18 cellular contexts compared by ENCODE assay signal in genomic region chr6:41519748-41520699, GRCh38. TPM values are rescaled to one million over a fixed set of nuclear protein-coding genes. Genes with fewer than 3 reads are reported as not detected.
DNase-seq lines count a peak whose midpoint lies in the region; ATAC-seq, FAIRE-seq and TF ChIP-seq lines count a peak whose summit lies in the region.
"Had no signal": no experiment of that assay in that cellular context is flagged by ENCODE, and none has a peak within 500 bp of the region (broad histone marks: within the 10 kb centered on the region; RNA-seq: fewer than 3 reads in every experiment).

No MANE protein-coding gene starts in this region.

- no peak overlapping the region for H3K27ac ChIP-seq in MM.1S (ENCODE audit: low read length)
- H3K27ac ChIP-seq: 22Rv1, KMS-11, testis had no signal

- H3K4me1 ChIP-seq in MM.1S (ENCODE audit: low read length) = no peaks in the 10 kb centered on the region
- H3K4me1 ChIP-seq: testis had no signal

- H3K27ac Mint-ChIP-seq in mesothelial cell of epicardium (peak overlapping the region; percentile 97), type B pancreatic cell (peak overlapping the region; percentile 82)
- H3K27ac Mint-ChIP-seq: activated CD8-positive, alpha-beta T cell treated with anti-CD3 and anti-CD28 coated beads for 36 hours had no signal

- H3K9me2 ChIP-seq in MM.1S (replicated peaks; ENCODE audit: insufficient read depth, low read length) = no peaks in the 10 kb centered on the region

- no peak overlapping the region for H3K9ac ChIP-seq in MM.1S (ENCODE audit: low read length)
- H3K9ac ChIP-seq: KMS-11 had no signal

- H3K36me3 Mint-ChIP-seq in mesothelial cell of epicardium (no peaks in the 10 kb centered on the region), type B pancreatic cell (no peaks in the 10 kb centered on the region)

- no peaks in the 10 kb centered on the region for H3K79me2 ChIP-seq in MM.1S (ENCODE audit: low read length)

- H3F3A ChIP-seq in MM.1S (ENCODE audit: insufficient read depth, low read length) = no peaks in the 10 kb centered on the region

- H3K36me3 ChIP-seq in bronchial epithelial cell (ENCODE audit: control insufficient read depth, insufficient read depth, low read length) = no peaks in the 10 kb centered on the region
- no peaks in the 10 kb centered on the region for H3K36me3 ChIP-seq in MM.1S (replicated peaks; ENCODE audit: insufficient read depth, low read length)

- H3K4me2 ChIP-seq in MM.1S (ENCODE audit: low read depth, low read length) = no peak overlapping the region
- H3K4me2 ChIP-seq: KMS-11 had no signal

- H3K4me1 Mint-ChIP-seq in mesothelial cell of epicardium = peaks cover 57% of the 10 kb centered on the region
- H3K4me1 Mint-ChIP-seq in type B pancreatic cell (ENCODE audit: unreplicated experiment) = peaks cover 58% of the 10 kb centered on the region

- peaks cover 2% of the 10 kb centered on the region for H3K27me3 ChIP-seq in bronchial epithelial cell (ENCODE audit: control insufficient read depth, insufficient read depth, low read length)
- H3K27me3 ChIP-seq in MM.1S (replicated peaks; ENCODE audit: insufficient read depth, low read length) = peaks cover 73% of the 10 kb centered on the region
- H3K27me3 ChIP-seq: testis had no signal

- DNase-seq in DMS153 (lab: John Stamatoyannopoulos, UW) (peak; percentile 46), DMS153 treated with DMSO at 0.1 percent for 48 hours (lab: John Stamatoyannopoulos, UW; ENCODE audit: unreplicated experiment) (no peak), bronchial epithelial cell (ENCODE audit: low read depth) (no peak), mesothelial cell of epicardium (ENCODE audit: low spot score in 2 of 2, unreplicated experiment in 2 of 2) (no peak), type B pancreatic cell (ENCODE audit: extremely low spot score, unreplicated experiment) (no peak), MM.1S (no peak), COLO829 (ENCODE audit: low spot score) (no peak)
- DNase-seq: activated CD8-positive, alpha-beta T cell treated with anti-CD3 and anti-CD28 coated beads for 36 hours; C1 segment of cervical spinal cord; DMS79 treated with DMSO at 0.1 percent for 48 hours; NCI-H1092 treated with DMSO at 0.1 percent for 48 hours; RPMI8226; stimulated activated CD4-positive, alpha-beta T cell treated with anti-CD3 and anti-CD28 coated beads, Interleukin-4, amount 100 ng/mL, for 24 hours; stimulated activated CD8-positive, alpha-beta memory T cell treated with anti-CD3 and anti-CD28 coated beads, Interleukin-4, amount 100 ng/mL, for 48 hours; testis had no signal

- H3K27me3 Mint-ChIP-seq in mesothelial cell of epicardium (ENCODE audit: low read depth) = no peaks in the 10 kb centered on the region
- H3K27me3 Mint-ChIP-seq in type B pancreatic cell = peaks cover 7% of the 10 kb centered on the region

- no peak for ATAC-seq in HG03354 (IDR thresholded peaks at IDR 0.05; ENCODE audit: poor library complexity, severe bottlenecking, unreplicated experiment)
- ATAC-seq: activated CD8-positive, alpha-beta T cell treated with anti-CD3 and anti-CD28 coated beads for 36 hours had no signal

- no peak overlapping the region for H2AFZ ChIP-seq in MM.1S (ENCODE audit: low read length)

- H4K20me1 ChIP-seq in MM.1S (ENCODE audit: insufficient read depth, low read length) = no peaks in the 10 kb centered on the region

- no peak overlapping the region for H3K4me3 Mint-ChIP-seq in mesothelial cell of epicardium
- peak overlapping the region; percentile 70 for H3K4me3 Mint-ChIP-seq in type B pancreatic cell
- H3K4me3 Mint-ChIP-seq: activated CD8-positive, alpha-beta T cell treated with anti-CD3 and anti-CD28 coated beads for 36 hours had no signal

- no peak for TF ChIP-seq CTCF in bronchial epithelial cell (IDR thresholded peaks at IDR 0.05; ENCODE audit: insufficient read depth, low read length, severe bottlenecking)
- no peak for TF ChIP-seq CTCF in mesothelial cell of epicardium (IDR thresholded peaks at IDR 0.05; ENCODE audit: unreplicated experiment)
- TF ChIP-seq CTCF in type B pancreatic cell (conservative IDR thresholded peaks at IDR 0.05) = no peak
- TF ChIP-seq CTCF in MM.1S (IDR thresholded peaks at IDR 0.05; ENCODE audit: low read length) = no peak

- peak; percentile 68 for FAIRE-seq in bronchial epithelial cell (lab: Jason Lieb, UNC)

- H3K9me3 Mint-ChIP-seq in mesothelial cell of epicardium = no peaks in the 10 kb centered on the region
- no peaks in the 10 kb centered on the region for H3K9me3 Mint-ChIP-seq in type B pancreatic cell
- H3K9me3 Mint-ChIP-seq: activated CD8-positive, alpha-beta T cell treated with anti-CD3 and anti-CD28 coated beads for 36 hours had no signal

- no peaks in the 10 kb centered on the region for H3K9me3 ChIP-seq in MM.1S (replicated peaks; ENCODE audit: insufficient read depth, low read length)
- H3K9me3 ChIP-seq: testis had no signal

- H3K4me3 ChIP-seq in bronchial epithelial cell (ENCODE audit: low read depth, low read length) = no peak overlapping the region
- no peak overlapping the region for H3K4me3 ChIP-seq in MM.1S (ENCODE audit: low read length)
- H3K4me3 ChIP-seq: testis had no signal

RNA-seq across cellular contexts. Expression of gene FOXP4, which starts 26.2 kb away (rescaled TPM):
- total RNA-seq in bronchial epithelial cell (2.1 and 2.3 TPM in 2 replicates), mesothelial cell of epicardium (85.1 to 91.0 TPM (median 87.9 TPM) in 3 replicates), type B pancreatic cell (ENCODE audit: low replicate concordance) (62.2 and 100 TPM in 2 replicates)

Comparison
In these comparisons a context has a peak if more than half of its experiments do, and no peak if none do; other contexts are left out.
1. RNA of gene FOXP4, which starts 26.2 kb away (total RNA-seq): 62.2 to 100 TPM in type B pancreatic cell and 85.1 to 91.0 TPM in mesothelial cell of epicardium; 2.1 to 2.3 TPM in bronchial epithelial cell; every median in the first group is over 10 times any median in the second.